In the genomic region with DNA sequence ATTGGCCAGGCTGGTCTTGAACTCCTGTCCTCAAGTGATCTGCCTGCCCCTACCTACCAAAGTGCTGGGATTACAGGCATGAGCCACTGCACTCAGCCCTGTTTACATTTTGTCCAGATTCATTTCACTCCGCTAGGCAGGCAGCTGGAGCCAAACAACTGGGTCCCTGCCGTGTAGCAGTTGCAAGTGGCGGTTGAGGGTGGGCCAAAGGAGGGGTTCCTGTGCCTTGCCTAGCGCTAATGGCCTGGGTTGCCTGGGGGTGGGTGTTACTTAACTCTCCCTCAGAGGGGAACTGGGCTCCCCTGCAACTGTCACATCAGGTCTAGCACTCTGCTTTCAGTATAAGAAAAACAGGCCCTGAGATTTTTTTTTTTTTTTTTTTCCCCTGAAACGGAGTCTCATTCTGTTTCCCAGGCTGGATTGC, we compare ENCODE assay signal across 20 cellular contexts.
DNase-seq lines count a peak whose midpoint lies in the region; ATAC-seq and TF ChIP-seq lines count a peak whose summit lies in the region.
"Had no signal": no experiment of that assay in that cellular context is flagged by ENCODE, and none has a peak within 500 bp of the region (broad histone marks: within the 10 kb centered on the region; RNA-seq: fewer than 3 reads in every experiment).

No MANE protein-coding gene starts in this region.

- POLR2A ChIA-PET in HEK293 (lab: Yijun Ruan, JAX), result no interaction called here

- no peaks in the 10 kb centered on the region for H3K9me3 Mint-ChIP-seq in nephron progenitor cell
- H3K9me3 Mint-ChIP-seq: CD4-positive, CD25-positive, alpha-beta regulatory T cell had no signal

- no peaks in the 10 kb centered on the region for H3K9me3 ChIP-seq in HEK293 (ENCODE audit: control insufficient read depth, insufficient read depth, low read depth, low read length)
- H3K9me3 ChIP-seq: heart left ventricle, transverse colon had no signal

- H3K4me3 ChIP-seq in HEK293 (ENCODE audit: low read depth, low read length), result no peak overlapping the region
- H3K4me3 ChIP-seq: heart left ventricle, transverse colon had no signal

- H3K4me3 Mint-ChIP-seq in nephron progenitor cell, result no peak overlapping the region
- H3K4me3 Mint-ChIP-seq: CD4-positive, CD25-positive, alpha-beta regulatory T cell had no signal

- DNase-seq in DMS 273 (lab: John Stamatoyannopoulos, UW; ENCODE audit: unreplicated experiment), result peak; percentile 61
- no peak for DNase-seq in DMS 273 treated with DMSO at 0.1 percent for 48 hours (lab: John Stamatoyannopoulos, UW)
- DNase-seq in NCI-H69 (lab: John Stamatoyannopoulos, UW), result peak; percentile 69
- DNase-seq in nephron progenitor cell, result no peak
- DNase-seq in NCI-H1694 (lab: John Stamatoyannopoulos, UW), result no peak
- no peak for DNase-seq in medulla oblongata (ENCODE audit: extremely low spot score)
- DNase-seq: activated CD4-positive, alpha-beta T cell treated with anti-CD3 and anti-CD28 coated beads for 4 hours; activated CD8-positive, alpha-beta memory T cell treated with anti-CD3 and anti-CD28 coated beads, Interleukin-2, amount 50 U/mL, for 48 hours; activated gamma-delta T cell; CD4-positive, CD25-positive, alpha-beta regulatory T cell; cerebellar nuclear complex; DMS79 treated with DMSO at 0.1 percent for 48 hours; heart left ventricle; mesenchymal stem cell; NCI-H510A treated with DMSO at 0.1 percent for 48 hours; transverse colon had no signal

- H3K4me1 Mint-ChIP-seq in nephron progenitor cell, result no peaks in the 10 kb centered on the region
- H3K4me1 Mint-ChIP-seq: CD4-positive, CD25-positive, alpha-beta regulatory T cell had no signal

- no peak overlapping the region for H3K27ac ChIP-seq in HEK293 (ENCODE audit: extremely low read depth, low read depth, low read length)
- H3K27ac ChIP-seq: 22Rv1, heart left ventricle, transverse colon had no signal

- H3K36me3 Mint-ChIP-seq in nephron progenitor cell (ENCODE audit: low read depth), result peaks cover 4% of the 10 kb centered on the region

- H3K4me1 ChIP-seq in HEK293 (ENCODE audit: control insufficient read depth, insufficient read depth, low read length), result no peaks in the 10 kb centered on the region
- H3K4me1 ChIP-seq: transverse colon had no signal

- no peaks in the 10 kb centered on the region for H3K27me3 Mint-ChIP-seq in nephron progenitor cell (ENCODE audit: low read depth, poor library complexity)
- H3K27me3 Mint-ChIP-seq: CD4-positive, CD25-positive, alpha-beta regulatory T cell had no signal

- ATAC-seq in HG02798 (IDR thresholded peaks at IDR 0.05; ENCODE audit: poor library complexity, unreplicated experiment), result no peak
- ATAC-seq: heart left ventricle, Panc1 had no signal

- peak overlapping the region; percentile 22 for H3K27ac Mint-ChIP-seq in nephron progenitor cell
- H3K27ac Mint-ChIP-seq: CD4-positive, CD25-positive, alpha-beta regulatory T cell had no signal

- CTCF ChIA-PET in HEK293 (lab: Yijun Ruan, JAX), result interaction anchor here (0.6 to 2.2 kb wide), 3 partner anchors 10 to 187 kb away, joined by 3 to 7 read pairs (median 6); no protein-coding TSS in a partner anchor

- H3K36me3 ChIP-seq in HEK293 (ENCODE audit: control insufficient read depth in 2 of 2, insufficient read depth in 1 of 2, low read length in 2 of 2), result no peaks in the 10 kb centered on the region
- H3K36me3 ChIP-seq: heart left ventricle, transverse colon had no signal

- TF ChIP-seq CTCF in HEK293 (tag by site-specific recombination; IDR thresholded peaks at IDR 0.05), result no peak
- TF ChIP-seq CTCF in nephron progenitor cell (IDR thresholded peaks at IDR 0.05), result no peak

TF ChIP-seq in HEK293, 187 proteins besides CTCF, POLR2A, EP300 and RAD21 (continues in another document):
- TF ChIP-seq ZNF639 (tag by site-specific recombination; IDR thresholded peaks at IDR 0.05) (no peak), KLF16 (tag by site-specific recombination; IDR thresholded peaks at IDR 0.05) (no peak), ZNF23 (tag by site-specific recombination; IDR thresholded peaks at IDR 0.05; ENCODE audit: borderline replicate concordance) (no peak), ZBTB48 (tag by site-specific recombination; IDR thresholded peaks at IDR 0.05) (no peak), ZNF155 (tag by site-specific recombination; IDR thresholded peaks at IDR 0.05) (no peak), ZBTB49 (tag by site-specific recombination; IDR thresholded peaks at IDR 0.05; ENCODE audit: low read depth) (no peak), ZNF513 (tag by site-specific recombination; IDR thresholded peaks at IDR 0.05) (no peak), ZNF248 (tag by site-specific recombination; IDR thresholded peaks at IDR 0.05) (no peak), KLF9 (tag by site-specific recombination; IDR thresholded peaks at IDR 0.05; ENCODE audit: low read depth) (no peak), KLF17 (tag by site-specific recombination; IDR thresholded peaks at IDR 0.05) (peak; percentile 78; the same call in 1 of the 2 replicates), ZNF416 (tag by site-specific recombination; IDR thresholded peaks at IDR 0.05) (no peak)
- TF ChIP-seq, protein P1, sequence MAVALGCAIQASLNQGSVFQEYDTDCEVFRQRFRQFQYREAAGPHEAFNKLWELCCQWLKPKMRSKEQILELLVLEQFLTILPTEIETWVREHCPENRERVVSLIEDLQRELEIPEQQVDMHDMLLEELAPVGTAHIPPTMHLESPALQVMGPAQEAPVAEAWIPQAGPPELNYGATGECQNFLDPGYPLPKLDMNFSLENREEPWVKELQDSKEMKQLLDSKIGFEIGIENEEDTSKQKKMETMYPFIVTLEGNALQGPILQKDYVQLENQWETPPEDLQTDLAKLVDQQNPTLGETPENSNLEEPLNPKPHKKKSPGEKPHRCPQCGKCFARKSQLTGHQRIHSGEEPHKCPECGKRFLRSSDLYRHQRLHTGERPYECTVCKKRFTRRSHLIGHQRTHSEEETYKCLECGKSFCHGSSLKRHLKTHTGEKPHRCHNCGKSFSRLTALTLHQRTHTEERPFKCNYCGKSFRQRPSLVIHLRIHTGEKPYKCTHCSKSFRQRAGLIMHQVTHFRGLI (tag by site-specific recombination; IDR thresholded peaks at IDR 0.05), result no peak
- TF ChIP-seq, protein P2, sequence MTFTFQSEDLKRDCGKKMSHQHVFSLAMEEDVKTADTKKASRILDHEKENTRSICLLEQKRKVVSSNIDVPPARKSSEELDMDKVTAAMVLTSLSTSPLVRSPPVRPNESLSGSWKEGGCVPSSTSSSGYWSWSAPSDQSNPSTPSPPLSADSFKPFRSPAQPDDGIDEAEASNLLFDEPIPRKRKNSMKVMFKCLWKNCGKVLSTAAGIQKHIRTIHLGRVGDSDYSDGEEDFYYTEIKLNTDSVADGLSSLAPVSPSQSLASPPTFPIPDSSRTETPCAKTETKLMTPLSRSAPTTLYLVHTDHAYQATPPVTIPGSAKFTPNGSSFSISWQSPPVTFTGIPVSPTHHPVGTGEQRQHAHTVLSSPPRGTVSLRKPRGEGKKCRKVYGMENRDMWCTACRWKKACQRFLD (tag by site-specific recombination; IDR thresholded peaks at IDR 0.05), result no peak

Comparison
In these comparisons a context has a peak if more than half of its experiments do, and no peak if none do; other contexts are left out.
1. DNase-seq: peak in DMS 273 (single experiment) and NCI-H69 (single experiment); none in DMS 273 treated with DMSO at 0.1 percent for 48 hours (single experiment), nephron progenitor cell (single experiment), NCI-H1694 (single experiment) and medulla oblongata (single experiment).